7 cellular contexts compared by ENCODE assay signal in genomic region chr3:52456800-52457183, GRCh38. TPM values are rescaled to one million over a fixed set of nuclear protein-coding genes. Genes with fewer than 3 reads are reported as not detected.
DNase-seq lines count a peak whose midpoint lies in the region; ATAC-seq and TF ChIP-seq lines count a peak whose summit lies in the region.

No MANE protein-coding gene starts in this region.

- H3K4me3 ChIP-seq in HFF-Myc (replicated peaks; ENCODE audit: low read depth, low read length), result peak overlapping the region; percentile 89
- H3K4me3 ChIP-seq in iPS-11a (ENCODE audit: low read depth, low read length), result peak overlapping the region; percentile 70

- POLR2A ChIA-PET in activated CD8-positive, alpha-beta T cell treated with anti-CD3 and anti-CD28 coated beads, Interleukin-2, amount 10 ng/mL, durations not matched to agents 7 days and 5 days (lab: Charles Lee), result interaction anchor here (1.3 to 1.4 kb wide), 2 partner anchors 11 to 18 kb away, joined by 3 to 4 read pairs; no protein-coding TSS in a partner anchor

- H3K36me3 Mint-ChIP-seq in activated CD8-positive, alpha-beta T cell treated with anti-CD3 and anti-CD28 coated beads, Interleukin-2, amount 10 ng/mL, durations not matched to agents 7 days and 5 days (ENCODE audit: low read depth), result peaks cover 29% of the 10 kb centered on the region

- DNase-seq in HFF-Myc (ENCODE audit: extremely low read depth, low read depth) (no peak), inferior parietal cortex (ENCODE audit: extremely low spot score) (no peak), T1000 (lab: John Stamatoyannopoulos, UW) (no peak)
- no peak for DNase-seq in activated CD8-positive, alpha-beta T cell treated with anti-CD3 and anti-CD28 coated beads, Interleukin-2, amount 10 ng/mL, durations not matched to agents 7 days and 5 days
- DNase-seq in stimulated activated naive CD8-positive, alpha-beta T cell treated with anti-CD3 and anti-CD28 coated beads, Interleukin-15, amount 100 ng/mL, for 72 hours, result no peak

- no peaks in the 10 kb centered on the region for H3K27me3 Mint-ChIP-seq in activated CD8-positive, alpha-beta T cell treated with anti-CD3 and anti-CD28 coated beads, Interleukin-2, amount 10 ng/mL, durations not matched to agents 7 days and 5 days (ENCODE audit: low read depth)
- H3K27me3 Mint-ChIP-seq in stimulated activated naive CD8-positive, alpha-beta T cell treated with anti-CD3 and anti-CD28 coated beads, Interleukin-15, amount 100 ng/mL, for 72 hours, result no peaks in the 10 kb centered on the region

- no peak for TF ChIP-seq CTCF in HFF-Myc (IDR thresholded peaks at IDR 0.05; ENCODE audit: low read depth, low read length, missing control alignments)

- H3K4me3 Mint-ChIP-seq in activated CD8-positive, alpha-beta T cell treated with anti-CD3 and anti-CD28 coated beads, Interleukin-2, amount 10 ng/mL, durations not matched to agents 7 days and 5 days, result peak overlapping the region; percentile 91
- peak overlapping the region; percentile 94 to 95 for H3K4me3 Mint-ChIP-seq in stimulated activated naive CD8-positive, alpha-beta T cell treated with anti-CD3 and anti-CD28 coated beads, Interleukin-15, amount 100 ng/mL, for 72 hours

- H3K4me1 Mint-ChIP-seq in activated CD8-positive, alpha-beta T cell treated with anti-CD3 and anti-CD28 coated beads, Interleukin-2, amount 10 ng/mL, durations not matched to agents 7 days and 5 days (ENCODE audit: low read depth), result peaks cover 44% of the 10 kb centered on the region
- H3K4me1 Mint-ChIP-seq in stimulated activated naive CD8-positive, alpha-beta T cell treated with anti-CD3 and anti-CD28 coated beads, Interleukin-15, amount 100 ng/mL, for 72 hours, result peaks cover 44% of the 10 kb centered on the region

- H3K9me3 Mint-ChIP-seq in activated CD8-positive, alpha-beta T cell treated with anti-CD3 and anti-CD28 coated beads, Interleukin-2, amount 10 ng/mL, durations not matched to agents 7 days and 5 days (ENCODE audit: insufficient read depth), result no peaks in the 10 kb centered on the region
- H3K9me3 Mint-ChIP-seq in stimulated activated naive CD8-positive, alpha-beta T cell treated with anti-CD3 and anti-CD28 coated beads, Interleukin-15, amount 100 ng/mL, for 72 hours, result no peaks in the 10 kb centered on the region

- CTCF ChIA-PET in activated CD8-positive, alpha-beta T cell treated with anti-CD3 and anti-CD28 coated beads, Interleukin-2, amount 10 ng/mL, durations not matched to agents 7 days and 5 days (lab: Charles Lee), result interaction anchor here (0.9 to 2.7 kb wide), 6 partner anchors 8 to 236 kb away, joined by 3 to 14 read pairs (median 4); partner anchors contain the start of gene SEMA3G

- peak overlapping the region; percentile 95 for H3K27ac Mint-ChIP-seq in activated CD8-positive, alpha-beta T cell treated with anti-CD3 and anti-CD28 coated beads, Interleukin-2, amount 10 ng/mL, durations not matched to agents 7 days and 5 days
- peak overlapping the region; percentile 64 to 100 for H3K27ac Mint-ChIP-seq in stimulated activated naive CD8-positive, alpha-beta T cell treated with anti-CD3 and anti-CD28 coated beads, Interleukin-15, amount 100 ng/mL, for 72 hours

- ATAC-seq in activated CD8-positive, alpha-beta T cell treated with anti-CD3 and anti-CD28 coated beads, Interleukin-2, amount 10 ng/mL, durations not matched to agents 7 days and 5 days, result no peak
- ATAC-seq in stimulated activated naive CD8-positive, alpha-beta T cell treated with anti-CD3 and anti-CD28 coated beads, Interleukin-15, amount 100 ng/mL, for 72 hours, result no peak
- ATAC-seq in GM18520 (IDR thresholded peaks at IDR 0.05; ENCODE audit: unreplicated experiment), result no peak

RNA-seq across cellular contexts. Expression of gene NISCH, which starts 1.4 kb away (rescaled TPM):
- total RNA-seq in activated CD8-positive, alpha-beta T cell treated with anti-CD3 and anti-CD28 coated beads, Interleukin-2, amount 10 ng/mL, durations not matched to agents 7 days and 5 days, result 10 to 100 TPM; 77.2 to 82.6 TPM

RNA-seq across cellular contexts. Expression of gene TNNC1, which starts 3.0 kb away (rescaled TPM):
- 1 to 10 TPM in 1 of 2 experiments, under 1 TPM in 1; 0.84 to 2.1 TPM for total RNA-seq in activated CD8-positive, alpha-beta T cell treated with anti-CD3 and anti-CD28 coated beads, Interleukin-2, amount 10 ng/mL, durations not matched to agents 7 days and 5 days

RNA-seq across cellular contexts. Expression of gene SEMA3G, which starts 11.9 kb away (rescaled TPM):
- total RNA-seq in activated CD8-positive, alpha-beta T cell treated with anti-CD3 and anti-CD28 coated beads, Interleukin-2, amount 10 ng/mL, durations not matched to agents 7 days and 5 days, result under 1 TPM; 0.13 to 0.21 TPM

RNA-seq across cellular contexts. Expression of gene STAB1, which starts 38.3 kb away (rescaled TPM):
- under 1 TPM in 1 of 2 experiments, not detected in 1; 0.05 TPM for total RNA-seq in activated CD8-positive, alpha-beta T cell treated with anti-CD3 and anti-CD28 coated beads, Interleukin-2, amount 10 ng/mL, durations not matched to agents 7 days and 5 days

RNA-seq across cellular contexts. Expression of gene PHF7, which starts 46.3 kb away (rescaled TPM):
- total RNA-seq in activated CD8-positive, alpha-beta T cell treated with anti-CD3 and anti-CD28 coated beads, Interleukin-2, amount 10 ng/mL, durations not matched to agents 7 days and 5 days, result 10 to 100 TPM; 14.6 to 16.2 TPM
